ENCODE assay signal across 9 cellular contexts in the genomic region with DNA sequence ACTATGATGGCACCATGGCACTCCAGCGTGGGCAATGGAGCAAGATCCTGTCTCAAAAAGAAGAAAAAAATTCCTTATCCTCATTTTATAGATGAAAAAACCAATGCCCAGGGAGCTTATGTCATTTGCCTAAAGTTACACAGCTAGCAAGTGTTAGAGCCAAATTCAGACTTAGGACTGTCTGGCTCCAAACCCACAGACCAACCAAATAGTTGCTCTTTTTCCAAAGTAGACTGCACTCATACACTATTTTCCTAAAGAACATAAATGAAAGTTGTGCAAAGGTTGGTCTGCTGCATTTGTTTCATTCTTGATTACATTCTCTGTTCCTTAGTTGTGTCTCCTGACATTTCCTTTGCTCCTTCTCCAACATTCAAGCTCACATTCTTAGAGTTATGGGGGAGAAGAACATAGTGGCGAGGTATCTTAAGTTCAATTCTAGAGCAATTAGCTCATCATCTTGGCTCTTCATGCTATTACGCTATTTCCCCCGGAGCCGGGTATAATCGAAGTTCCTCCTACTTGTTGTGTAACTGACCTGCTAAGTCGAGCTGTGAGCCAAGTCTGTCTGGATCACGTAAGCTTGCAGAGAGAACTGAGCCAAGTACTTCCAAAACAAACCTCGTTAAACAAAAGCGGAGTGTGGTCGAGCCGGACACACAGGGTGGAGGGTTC.
DNase-seq lines count a peak whose midpoint lies in the region; ATAC-seq and TF ChIP-seq lines count a peak whose summit lies in the region.
"Had no signal": no experiment of that assay in that cellular context is flagged by ENCODE, and none has a peak within 500 bp of the region (broad histone marks: within the 10 kb centered on the region; RNA-seq: fewer than 3 reads in every experiment).

No MANE protein-coding gene starts in this region.

- no peak overlapping the region for H3K4me3 ChIP-seq in HFF-Myc (replicated peaks; ENCODE audit: low read depth, low read length)
- no peak overlapping the region for H3K4me3 ChIP-seq in right cardiac atrium (ENCODE audit: low read length)
- no peak overlapping the region for H3K4me3 ChIP-seq in stomach
- H3K4me3 ChIP-seq: SJCRH30 had no signal

- H3K27ac ChIP-seq in right cardiac atrium (ENCODE audit: low read length) (no peak overlapping the region), stomach (peak overlapping the region in 4 of 5 donors; percentile 16 to 73 (median 56))
- H3K27ac ChIP-seq: SJCRH30 had no signal

- DNase-seq in HFF-Myc (ENCODE audit: extremely low read depth, low read depth) (peak; percentile 29), amniotic stem cell (lab: John Stamatoyannopoulos, UW) (peak; percentile 48), right cardiac atrium (peak; percentile 73 to 84 (median 74)), stomach (peak; percentile 25), activated T-cell treated with anti-CD3 and anti-CD28 coated beads for 4 hours (no peak), DMS153 (lab: John Stamatoyannopoulos, UW) (no peak)
- no peak for DNase-seq in activated naive CD4-positive, alpha-beta T cell (lab: John Stamatoyannopoulos, UW)
- DNase-seq: SJCRH30 had no signal

- H3K4me1 ChIP-seq in right cardiac atrium (ENCODE audit: control insufficient read depth, insufficient read depth, low read length) (peaks cover 2% of the 10 kb centered on the region), stomach (peaks cover 0 to 7% (median 0%) of the 10 kb centered on the region in 4 donors)
- H3K4me1 ChIP-seq: SJCRH30 had no signal

- no peak for TF ChIP-seq EP300 in stomach (IDR thresholded peaks at IDR 0.05)

- WGBS in right cardiac atrium = 26% methylated on average over 12 of the region's 12 CpGs
- WGBS in stomach, 5 donors = 60 to 72% (median 65%) methylated on average over 12 of the region's 12 CpGs

- TF ChIP-seq POLR2A in stomach (IDR thresholded peaks at IDR 0.05) = no peak

- peak; percentile 94 to 95 for ATAC-seq in right cardiac atrium
- ATAC-seq in GM19397 (IDR thresholded peaks at IDR 0.05; ENCODE audit: unreplicated experiment) = no peak

- intact Hi-C loops in right cardiac atrium (cut with DNase I) (no loop called here), stomach (cut with DNase I; ENCODE audit: low total_unique reads) (no loop called here)

- TF ChIP-seq CTCF in HFF-Myc (IDR thresholded peaks at IDR 0.05; ENCODE audit: low read depth, low read length, missing control alignments) (no peak), stomach (IDR thresholded peaks at IDR 0.05) (no peak)

- H3K27me3 ChIP-seq in right cardiac atrium (ENCODE audit: control insufficient read depth, insufficient read depth) = no peaks in the 10 kb centered on the region
- no peaks in the 10 kb centered on the region for H3K27me3 ChIP-seq in stomach
- H3K27me3 ChIP-seq: SJCRH30 had no signal

- no peaks in the 10 kb centered on the region for H3K36me3 ChIP-seq in stomach
- H3K36me3 ChIP-seq: SJCRH30 had no signal

- H3K9me3 ChIP-seq in right cardiac atrium (ENCODE audit: control insufficient read depth, low read length) (no peaks in the 10 kb centered on the region), stomach (no peaks in the 10 kb centered on the region)
- H3K9me3 ChIP-seq: SJCRH30 had no signal

Comparison
In these comparisons a context has a peak if more than half of its experiments do, and no peak if none do; other contexts are left out.
1. DNase-seq: peak in HFF-Myc (single experiment), amniotic stem cell (single experiment), right cardiac atrium (3 of 3) and stomach (single experiment); none in activated naive CD4-positive, alpha-beta T cell (0 of 4), activated T-cell treated with anti-CD3 and anti-CD28 coated beads for 4 hours (single experiment) and DMS153 (single experiment).